ENCODE assay signal across 22 cellular contexts in genomic region chrX:154440623-154441357, GRCh38. TPM values are rescaled to one million over a fixed set of nuclear protein-coding genes. Genes with fewer than 3 reads are reported as not detected.
DNase-seq lines count a peak whose midpoint lies in the region; ATAC-seq, FAIRE-seq and TF ChIP-seq lines count a peak whose summit lies in the region.
"Had no signal": no experiment of that assay in that cellular context is flagged by ENCODE, and none has a peak within 500 bp of the region (broad histone marks: within the 10 kb centered on the region; RNA-seq: fewer than 3 reads in every experiment).

No MANE protein-coding gene starts in this region.

- H3K9me3 ChIP-seq in HepG2 (ENCODE audit: low read length) (no peaks in the 10 kb centered on the region), right lobe of liver (no peaks in the 10 kb centered on the region)
- no peaks in the 10 kb centered on the region for H3K9me3 ChIP-seq in effector memory CD4-positive, alpha-beta T cell (ENCODE audit: control insufficient read depth, low read length)
- H3K9me3 ChIP-seq: SJSA1 had no signal

- no peak overlapping the region for H3K9ac ChIP-seq in HepG2 (ENCODE audit: insufficient read depth, low read depth, low read length)
- H3K9ac ChIP-seq: KMS-11 had no signal

- TF ChIP-seq EP300 in HepG2 (IDR thresholded peaks at IDR 0.05; ENCODE audit: low read depth in 2 of 2, low read length in 2 of 2) (no peak), HepG2 (CRISPR knock-in tag; IDR thresholded peaks at IDR 0.05; ENCODE audit: borderline replicate concordance) (no peak)

- H3K4me3 ChIP-seq in HepG2 (replicated peaks in 1 of 3; ENCODE audit: insufficient read depth in 1 of 3, low read depth in 2 of 3, low read length in 3 of 3): no peak overlapping the region
- H3K4me3 ChIP-seq in right lobe of liver: no peak overlapping the region
- H3K4me3 ChIP-seq in effector memory CD4-positive, alpha-beta T cell (ENCODE audit: insufficient read depth, low read depth, low read length, poor library complexity, severe bottlenecking): no peak overlapping the region
- H3K4me3 ChIP-seq: SJSA1 had no signal

- H3K79me2 ChIP-seq in HepG2 (ENCODE audit: insufficient read depth, low read length): peaks cover 16% of the 10 kb centered on the region

- peaks cover 27% of the 10 kb centered on the region for H3K4me1 Mint-ChIP-seq in activated CD4-positive, alpha-beta memory T cell treated with anti-CD3 and anti-CD28 coated beads for 36 hours (ENCODE audit: low read depth)

- ATAC-seq in HepG2 (no peak), right lobe of liver (no peak)
- ATAC-seq: Panc1 had no signal

- H2AFZ ChIP-seq in HepG2 (ENCODE audit: low read length): no peak overlapping the region

- in situ Hi-C loops in HepG2 (cut with HindIII; ENCODE audit: extremely low pct_ligation_motif_present, low pct_unique_long_range_greater_than_20kb): no loop called here

- no peaks in the 10 kb centered on the region for H3K9me3 Mint-ChIP-seq in activated CD4-positive, alpha-beta memory T cell treated with anti-CD3 and anti-CD28 coated beads for 36 hours

- no peak overlapping the region for H3K4me3 Mint-ChIP-seq in activated CD4-positive, alpha-beta memory T cell treated with anti-CD3 and anti-CD28 coated beads for 36 hours

- no peak for FAIRE-seq in HepG2 (lab: Jason Lieb, UNC)

- H3K36me3 ChIP-seq in HepG2 (replicated peaks in 1 of 2; ENCODE audit: control insufficient read depth in 1 of 2, insufficient read depth in 2 of 2, low read length in 2 of 2) (peaks cover 0 to 2% of the 10 kb centered on the region in 2 experiments; a peak in 3 of 5 replicates), right lobe of liver (no peaks in the 10 kb centered on the region)
- peaks cover 2% of the 10 kb centered on the region for H3K36me3 ChIP-seq in effector memory CD4-positive, alpha-beta T cell (ENCODE audit: control insufficient read depth, insufficient read depth, low read length)

- H4K20me1 ChIP-seq in HepG2 (ENCODE audit: insufficient read depth, low read length): no peaks in the 10 kb centered on the region

- no peaks in the 10 kb centered on the region for H3K27me3 Mint-ChIP-seq in activated CD4-positive, alpha-beta memory T cell treated with anti-CD3 and anti-CD28 coated beads for 36 hours

- H3K4me1 ChIP-seq in HepG2 (ENCODE audit: insufficient read depth, low read length) (peaks cover 19% of the 10 kb centered on the region), right lobe of liver (peaks cover 0 to 4% (median 0%) of the 10 kb centered on the region in 4 donors)
- peaks cover 29% of the 10 kb centered on the region for H3K4me1 ChIP-seq in effector memory CD4-positive, alpha-beta T cell (ENCODE audit: control insufficient read depth, insufficient read depth, low read length, poor library complexity, severe bottlenecking)

- no TSS peak for BruUV-seq in HepG2 (replicated peaks; lab: Mats Ljungman, UMichigan)

- intact Hi-C loops in HepG2 (cut with micrococcal nuclease; ENCODE audit: unreplicated experiment) (no loop called here), right lobe of liver (cut with DNase I) (no loop called here)
- intact Hi-C loops in activated CD4-positive, alpha-beta memory T cell treated with anti-CD3 and anti-CD28 coated beads for 36 hours (cut with micrococcal nuclease): loop anchor here (5.0 kb wide), 1 partner anchor 37 kb away; the partner anchor contains the start of gene LAGE3

- CTCF ChIA-PET in HepG2 (lab: Yijun Ruan, JAX; ENCODE audit: low intra/inter-chr PET ratio, low total read pairs): no interaction called here
- CTCF ChIA-PET in activated CD4-positive, alpha-beta memory T cell treated with anti-CD3 and anti-CD28 coated beads for 36 hours (lab: Charles Lee): no interaction called here
- CTCF ChIA-PET in GM10248 (lab: Yijun Ruan, JAX): interaction anchor here (1.3 kb wide), 1 partner anchor 61 kb away, joined by 3 read pairs; no protein-coding TSS in a partner anchor

- no peak overlapping the region for H3K4me2 ChIP-seq in HepG2 (ENCODE audit: low read depth, low read length)
- H3K4me2 ChIP-seq: KMS-11 had no signal

- peaks cover 24% of the 10 kb centered on the region for H3K36me3 Mint-ChIP-seq in activated CD4-positive, alpha-beta memory T cell treated with anti-CD3 and anti-CD28 coated beads for 36 hours

- TF ChIP-seq CTCF in HepG2 (CRISPR knock-in tag; IDR thresholded peaks at IDR 0.05): no peak
- TF ChIP-seq CTCF in right lobe of liver (IDR thresholded peaks at IDR 0.05): no peak
- TF ChIP-seq CTCF in GM10248 (IDR thresholded peaks at IDR 0.05; ENCODE audit: control extremely low read depth, extremely low read depth, low read depth, missing control alignments): no peak

- no peak for TF ChIP-seq POLR2A in HepG2 (IDR thresholded peaks at IDR 0.05; ENCODE audit: insufficient read depth in 1 of 2, low read depth in 2 of 2, low read length in 2 of 2)
- TF ChIP-seq POLR2A in right lobe of liver (IDR thresholded peaks at IDR 0.05): no peak

- H3K27ac Mint-ChIP-seq in activated CD4-positive, alpha-beta memory T cell treated with anti-CD3 and anti-CD28 coated beads for 36 hours: peak overlapping the region; percentile 19

- H3K27ac ChIP-seq in HepG2 (ENCODE audit: extremely low read length, insufficient read depth, low read length) (no peak overlapping the region), right lobe of liver (no peak overlapping the region)
- peak overlapping the region; percentile 25 for H3K27ac ChIP-seq in effector memory CD4-positive, alpha-beta T cell (ENCODE audit: insufficient read depth, low read length, poor library complexity, severe bottlenecking)
- H3K27ac ChIP-seq: KMS-11, SJSA1 had no signal

- no peak for DNase-seq in HepG2 (ENCODE audit: low spot score)
- DNase-seq in right lobe of liver: no peak
- no peak for DNase-seq in activated CD4-positive, alpha-beta memory T cell treated with anti-CD3 and anti-CD28 coated beads for 36 hours
- DNase-seq in effector memory CD4-positive, alpha-beta T cell: no peak
- no peak for DNase-seq in RKO (ENCODE audit: low spot score)
- DNase-seq in SHP77 (lab: John Stamatoyannopoulos, UW): no peak
- no peak for DNase-seq in GM10248 (ENCODE audit: extremely low spot score)
- no peak for DNase-seq in superior temporal gyrus (ENCODE audit: extremely low spot score)
- DNase-seq: AML-193, COR-L47, DMS79, H7, NCI-H1092 treated with DMSO at 0.1 percent for 48 hours, NCI-H146, NCI-H2029 treated with DMSO at 0.1 percent for 48 hours, NCI-H2171, NCI-H345, NCI-H524, NCI-H774 had no signal

- 97% methylated on average over 6 of the region's 17 CpGs for WGBS in HepG2 (ENCODE audit: low lambda C conversion rate)
- WGBS in right lobe of liver (ENCODE audit: insufficient coverage, low coverage, low lambda C conversion rate, missing lambda C conversion rate): 71% methylated on average over 8 of the region's 17 CpGs

- POLR2A ChIA-PET in HepG2 (lab: Yijun Ruan, JAX): no interaction called here
- POLR2A ChIA-PET in activated CD4-positive, alpha-beta memory T cell treated with anti-CD3 and anti-CD28 coated beads for 36 hours (lab: Charles Lee): no interaction called here
- POLR2A ChIA-PET in GM10248 (lab: Yijun Ruan, JAX): no interaction called here

- no peak for TF ChIP-seq RAD21 in HepG2 (CRISPR knock-in tag; IDR thresholded peaks at IDR 0.05)

- no peaks in the 10 kb centered on the region for H3K27me3 ChIP-seq in HepG2 (ENCODE audit: control insufficient read depth in 1 of 2, insufficient read depth in 2 of 2, low read length in 2 of 2)
- no peaks in the 10 kb centered on the region for H3K27me3 ChIP-seq in right lobe of liver
- H3K27me3 ChIP-seq in effector memory CD4-positive, alpha-beta T cell (replicated peaks; ENCODE audit: control insufficient read depth, insufficient read depth, low read length, poor library complexity, severe bottlenecking): no peaks in the 10 kb centered on the region
- H3K27me3 ChIP-seq: SJSA1 had no signal

RNA-seq across cellular contexts. Expression of gene FAM50A, which starts 3.2 kb away (rescaled TPM):
- 19.5 and 30.7 TPM in 2 replicates for total RNA-seq in HepG2 (2016; rRNA removed; fragmentation: Illumina TruSeq; extraction: Trizol)
- 18.5 and 19.1 TPM in 2 replicates for total RNA-seq in HepG2 (2016; cell fraction: cytosol; rRNA removed; fragmentation: Illumina TruSeq; extraction: Trizol; ENCODE audit: low read depth)
- 17.1 and 33.9 TPM in 2 replicates for total RNA-seq in HepG2 (2016; cell fraction: insoluble cytoplasmic fraction; rRNA removed; fragmentation: Illumina TruSeq; extraction: Trizol)
- 22.2 and 22.4 TPM in 2 replicates for total RNA-seq in HepG2 (2016; cell fraction: membrane; rRNA removed; fragmentation: Illumina TruSeq; extraction: Trizol)
- total RNA-seq in HepG2 (2016; cell fraction: nucleus; rRNA removed; fragmentation: Illumina TruSeq; extraction: Trizol): 17.3 and 21.6 TPM in 2 replicates
- 40.7 and 51.1 TPM in 2 replicates for polyA plus RNA-seq in HepG2 (2011; rRNA removed)
- 36.0 and 37.8 TPM in 2 replicates for polyA plus RNA-seq in HepG2 (2011; cell fraction: cytosol; rRNA removed)
- polyA plus RNA-seq in HepG2 (2011; cell fraction: nucleus; rRNA removed): 122 and 133 TPM in 2 replicates
- polyA plus RNA-seq in HepG2 (2012): 33.3 and 62.2 TPM in 2 replicates
- polyA plus RNA-seq in HepG2 (2016; cell fraction: cytosol; fragmentation: Illumina TruSeq; extraction: Trizol; ENCODE audit: low read depth): 26.4 and 26.9 TPM in 2 replicates
- polyA plus RNA-seq in HepG2 (2016; cell fraction: insoluble cytoplasmic fraction; fragmentation: Illumina TruSeq; extraction: Trizol; ENCODE audit: low read depth): 31.3 and 33.6 TPM in 2 replicates
- 24.8 and 24.9 TPM in 2 replicates for polyA plus RNA-seq in HepG2 (2016; cell fraction: membrane; fragmentation: Illumina TruSeq; extraction: Trizol; ENCODE audit: low read depth)
- 55.5 and 66.5 TPM in 2 replicates for polyA plus RNA-seq in HepG2 (2016; cell fraction: nucleus; fragmentation: Illumina TruSeq; extraction: Trizol; ENCODE audit: insufficient read depth, low read depth)
- polyA minus RNA-seq in HepG2 (2011; rRNA and poly(A)+ RNA removed; ENCODE audit: low replicate concordance): 21.9 and 63.3 TPM in 2 replicates
- 11.7 and 12.1 TPM in 2 replicates for polyA minus RNA-seq in HepG2 (2011; cell fraction: cytosol; rRNA and poly(A)+ RNA removed)
- 22.7 and 43.5 TPM in 2 replicates for polyA minus RNA-seq in HepG2 (2011; cell fraction: nucleus; rRNA and poly(A)+ RNA removed)
- total RNA-seq in right lobe of liver: 10 to 100 TPM; 19.2 to 36.8 (median 21.9) TPM
- 10 to 100 TPM; 61.1 to 61.9 TPM for total RNA-seq in activated CD4-positive, alpha-beta memory T cell treated with anti-CD3 and anti-CD28 coated beads for 36 hours

RNA-seq across cellular contexts. Expression of gene GDI1, which starts 3.8 kb away (rescaled TPM):
- 10.9 and 17.4 TPM in 2 replicates for total RNA-seq in HepG2 (2016; rRNA removed; fragmentation: Illumina TruSeq; extraction: Trizol)
- 3.6 and 5.6 TPM in 2 replicates for total RNA-seq in HepG2 (2016; cell fraction: cytosol; rRNA removed; fragmentation: Illumina TruSeq; extraction: Trizol; ENCODE audit: low read depth)
- total RNA-seq in HepG2 (2016; cell fraction: insoluble cytoplasmic fraction; rRNA removed; fragmentation: Illumina TruSeq; extraction: Trizol): 8.9 and 16.8 TPM in 2 replicates
- 7.5 and 7.6 TPM in 2 replicates for total RNA-seq in HepG2 (2016; cell fraction: membrane; rRNA removed; fragmentation: Illumina TruSeq; extraction: Trizol)
- 13.9 and 15.7 TPM in 2 replicates for total RNA-seq in HepG2 (2016; cell fraction: nucleus; rRNA removed; fragmentation: Illumina TruSeq; extraction: Trizol)
- 105 and 124 TPM in 2 replicates for polyA plus RNA-seq in HepG2 (2011; rRNA removed)
- 60.1 and 62.5 TPM in 2 replicates for polyA plus RNA-seq in HepG2 (2011; cell fraction: cytosol; rRNA removed)
- polyA plus RNA-seq in HepG2 (2011; cell fraction: nucleus; rRNA removed): 582 and 608 TPM in 2 replicates
- polyA plus RNA-seq in HepG2 (2012): 57.4 and 84.6 TPM in 2 replicates
- polyA plus RNA-seq in HepG2 (2016; cell fraction: cytosol; fragmentation: Illumina TruSeq; extraction: Trizol; ENCODE audit: low read depth): 3.7 and 4.3 TPM in 2 replicates
- 14.7 and 19.8 TPM in 2 replicates for polyA plus RNA-seq in HepG2 (2016; cell fraction: insoluble cytoplasmic fraction; fragmentation: Illumina TruSeq; extraction: Trizol; ENCODE audit: low read depth)
- 8.3 and 8.4 TPM in 2 replicates for polyA plus RNA-seq in HepG2 (2016; cell fraction: membrane; fragmentation: Illumina TruSeq; extraction: Trizol; ENCODE audit: low read depth)
- 82.9 and 93.3 TPM in 2 replicates for polyA plus RNA-seq in HepG2 (2016; cell fraction: nucleus; fragmentation: Illumina TruSeq; extraction: Trizol; ENCODE audit: insufficient read depth, low read depth)
- polyA minus RNA-seq in HepG2 (2011; rRNA and poly(A)+ RNA removed; ENCODE audit: low replicate concordance): 62.2 and 71.5 TPM in 2 replicates
- polyA minus RNA-seq in HepG2 (2011; cell fraction: cytosol; rRNA and poly(A)+ RNA removed): 25.7 and 26.8 TPM in 2 replicates
- polyA minus RNA-seq in HepG2 (2011; cell fraction: nucleus; rRNA and poly(A)+ RNA removed): 94.9 and 97.9 TPM in 2 replicates
- total RNA-seq in right lobe of liver: 10 to 100 TPM; 26.8 to 37.7 (median 30.9) TPM
- 100 to 1,000 TPM; 119 to 121 TPM for total RNA-seq in activated CD4-positive, alpha-beta memory T cell treated with anti-CD3 and anti-CD28 coated beads for 36 hours

RNA-seq across cellular contexts. Expression of gene ATP6AP1, which starts 12.3 kb away (rescaled TPM):
- total RNA-seq in HepG2 (2016; rRNA removed; fragmentation: Illumina TruSeq; extraction: Trizol) (23.1 and 56.7 TPM in 2 replicates), right lobe of liver (10 to 100 TPM; 26.5 to 41.4 (median 32.4) TPM)
- 11.1 and 12.5 TPM in 2 replicates for total RNA-seq in HepG2 (2016; cell fraction: cytosol; rRNA removed; fragmentation: Illumina TruSeq; extraction: Trizol; ENCODE audit: low read depth)
- total RNA-seq in HepG2 (2016; cell fraction: insoluble cytoplasmic fraction; rRNA removed; fragmentation: Illumina TruSeq; extraction: Trizol): 18.3 and 57.2 TPM in 2 replicates
- 19.9 and 20.2 TPM in 2 replicates for total RNA-seq in HepG2 (2016; cell fraction: membrane; rRNA removed; fragmentation: Illumina TruSeq; extraction: Trizol)
- 51.0 and 62.6 TPM in 2 replicates for total RNA-seq in HepG2 (2016; cell fraction: nucleus; rRNA removed; fragmentation: Illumina TruSeq; extraction: Trizol)
- polyA plus RNA-seq in HepG2 (2011; rRNA removed): 110 and 142 TPM in 2 replicates
- polyA plus RNA-seq in HepG2 (2011; cell fraction: cytosol; rRNA removed): 147 and 160 TPM in 2 replicates
- polyA plus RNA-seq in HepG2 (2011; cell fraction: nucleus; rRNA removed): 101 and 106 TPM in 2 replicates
- 83.1 and 96.9 TPM in 2 replicates for polyA plus RNA-seq in HepG2 (2012)
- 20.5 and 22.7 TPM in 2 replicates for polyA plus RNA-seq in HepG2 (2016; cell fraction: cytosol; fragmentation: Illumina TruSeq; extraction: Trizol; ENCODE audit: low read depth)
- 31.3 and 34.5 TPM in 2 replicates for polyA plus RNA-seq in HepG2 (2016; cell fraction: insoluble cytoplasmic fraction; fragmentation: Illumina TruSeq; extraction: Trizol; ENCODE audit: low read depth)
- 23.2 and 27.2 TPM in 2 replicates for polyA plus RNA-seq in HepG2 (2016; cell fraction: membrane; fragmentation: Illumina TruSeq; extraction: Trizol; ENCODE audit: low read depth)
- 127 and 134 TPM in 2 replicates for polyA plus RNA-seq in HepG2 (2016; cell fraction: nucleus; fragmentation: Illumina TruSeq; extraction: Trizol; ENCODE audit: insufficient read depth, low read depth)
- 142 and 210 TPM in 2 replicates for polyA minus RNA-seq in HepG2 (2011; rRNA and poly(A)+ RNA removed; ENCODE audit: low replicate concordance)
- 79.7 and 100 TPM in 2 replicates for polyA minus RNA-seq in HepG2 (2011; cell fraction: cytosol; rRNA and poly(A)+ RNA removed)
- polyA minus RNA-seq in HepG2 (2011; cell fraction: nucleus; rRNA and poly(A)+ RNA removed): 19.4 and 25.6 TPM in 2 replicates
- 10 to 100 TPM; 30.8 to 31.6 TPM for total RNA-seq in activated CD4-positive, alpha-beta memory T cell treated with anti-CD3 and anti-CD28 coated beads for 36 hours

RNA-seq across cellular contexts. Expression of gene PLXNA3, which starts 17.3 kb away (rescaled TPM):
- 0.90 and 5.8 TPM in 2 replicates for total RNA-seq in HepG2 (2016; rRNA removed; fragmentation: Illumina TruSeq; extraction: Trizol)
- total RNA-seq in HepG2 (2016; cell fraction: cytosol; rRNA removed; fragmentation: Illumina TruSeq; extraction: Trizol; ENCODE audit: low read depth): 1.4 and 2.4 TPM in 2 replicates
- 1.5 and 4.7 TPM in 2 replicates for total RNA-seq in HepG2 (2016; cell fraction: insoluble cytoplasmic fraction; rRNA removed; fragmentation: Illumina TruSeq; extraction: Trizol)
- 1.5 and 2.0 TPM in 2 replicates for total RNA-seq in HepG2 (2016; cell fraction: membrane; rRNA removed; fragmentation: Illumina TruSeq; extraction: Trizol)
- 5.8 and 9.4 TPM in 2 replicates for total RNA-seq in HepG2 (2016; cell fraction: nucleus; rRNA removed; fragmentation: Illumina TruSeq; extraction: Trizol)
- polyA plus RNA-seq in HepG2 (2011; rRNA removed): 20.6 and 26.3 TPM in 2 replicates
- 5.3 and 6.9 TPM in 2 replicates for polyA plus RNA-seq in HepG2 (2011; cell fraction: cytosol; rRNA removed)
- polyA plus RNA-seq in HepG2 (2011; cell fraction: nucleus; rRNA removed): 197 and 290 TPM in 2 replicates
- 15.1 and 20.7 TPM in 2 replicates for polyA plus RNA-seq in HepG2 (2012)
- 0.36 and 0.64 TPM in 2 replicates for polyA plus RNA-seq in HepG2 (2016; cell fraction: cytosol; fragmentation: Illumina TruSeq; extraction: Trizol; ENCODE audit: low read depth)
- 2.1 and 4.1 TPM in 2 replicates for polyA plus RNA-seq in HepG2 (2016; cell fraction: insoluble cytoplasmic fraction; fragmentation: Illumina TruSeq; extraction: Trizol; ENCODE audit: low read depth)
- 1.6 and 2.6 TPM in 2 replicates for polyA plus RNA-seq in HepG2 (2016; cell fraction: membrane; fragmentation: Illumina TruSeq; extraction: Trizol; ENCODE audit: low read depth)
- polyA plus RNA-seq in HepG2 (2016; cell fraction: nucleus; fragmentation: Illumina TruSeq; extraction: Trizol; ENCODE audit: insufficient read depth, low read depth): 56.9 and 70.7 TPM in 2 replicates
- polyA minus RNA-seq in HepG2 (2011; rRNA and poly(A)+ RNA removed; ENCODE audit: low replicate concordance): 13.0 and 37.1 TPM in 2 replicates
- polyA minus RNA-seq in HepG2 (2011; cell fraction: cytosol; rRNA and poly(A)+ RNA removed): 7.5 and 14.2 TPM in 2 replicates
- polyA minus RNA-seq in HepG2 (2011; cell fraction: nucleus; rRNA and poly(A)+ RNA removed): 36.8 and 42.5 TPM in 2 replicates
- 10 to 100 TPM in 1 of 6 experiments, 1 to 10 TPM in 5; 1.3 to 22.8 (median 2.6) TPM for total RNA-seq in right lobe of liver
- 10 to 100 TPM; 33.7 to 35.2 TPM for total RNA-seq in activated CD4-positive, alpha-beta memory T cell treated with anti-CD3 and anti-CD28 coated beads for 36 hours

RNA-seq across cellular contexts. Expression of gene TAFAZZIN, which starts 29.5 kb away (rescaled TPM):
- total RNA-seq in HepG2 (2016; rRNA removed; fragmentation: Illumina TruSeq; extraction: Trizol) (6.3 and 16.8 TPM in 2 replicates), right lobe of liver (10 to 100 TPM; 12.6 to 23.0 (median 17.3) TPM)
- total RNA-seq in HepG2 (2016; cell fraction: cytosol; rRNA removed; fragmentation: Illumina TruSeq; extraction: Trizol; ENCODE audit: low read depth): 5.9 and 8.5 TPM in 2 replicates
- total RNA-seq in HepG2 (2016; cell fraction: insoluble cytoplasmic fraction; rRNA removed; fragmentation: Illumina TruSeq; extraction: Trizol): 4.8 and 17.3 TPM in 2 replicates
- 5.5 and 6.3 TPM in 2 replicates for total RNA-seq in HepG2 (2016; cell fraction: membrane; rRNA removed; fragmentation: Illumina TruSeq; extraction: Trizol)
- 17.9 and 26.2 TPM in 2 replicates for total RNA-seq in HepG2 (2016; cell fraction: nucleus; rRNA removed; fragmentation: Illumina TruSeq; extraction: Trizol)
- polyA plus RNA-seq in HepG2 (2011; rRNA removed): 27.9 and 30.9 TPM in 2 replicates
- polyA plus RNA-seq in HepG2 (2011; cell fraction: cytosol; rRNA removed): 8.7 and 11.6 TPM in 2 replicates
- polyA plus RNA-seq in HepG2 (2011; cell fraction: nucleus; rRNA removed): 281 and 287 TPM in 2 replicates
- polyA plus RNA-seq in HepG2 (2012): 16.8 and 21.1 TPM in 2 replicates
- 2.5 and 2.9 TPM in 2 replicates for polyA plus RNA-seq in HepG2 (2016; cell fraction: cytosol; fragmentation: Illumina TruSeq; extraction: Trizol; ENCODE audit: low read depth)
- 5.3 and 7.9 TPM in 2 replicates for polyA plus RNA-seq in HepG2 (2016; cell fraction: insoluble cytoplasmic fraction; fragmentation: Illumina TruSeq; extraction: Trizol; ENCODE audit: low read depth)
- polyA plus RNA-seq in HepG2 (2016; cell fraction: membrane; fragmentation: Illumina TruSeq; extraction: Trizol; ENCODE audit: low read depth): 4.2 and 4.6 TPM in 2 replicates
- 70.8 TPM in 2 replicates for polyA plus RNA-seq in HepG2 (2016; cell fraction: nucleus; fragmentation: Illumina TruSeq; extraction: Trizol; ENCODE audit: insufficient read depth, low read depth)
- polyA minus RNA-seq in HepG2 (2011; rRNA and poly(A)+ RNA removed; ENCODE audit: low replicate concordance): 16.6 and 35.2 TPM in 2 replicates
- 7.0 and 7.2 TPM in 2 replicates for polyA minus RNA-seq in HepG2 (2011; cell fraction: cytosol; rRNA and poly(A)+ RNA removed)
- 23.2 and 28.2 TPM in 2 replicates for polyA minus RNA-seq in HepG2 (2011; cell fraction: nucleus; rRNA and poly(A)+ RNA removed)
- total RNA-seq in activated CD4-positive, alpha-beta memory T cell treated with anti-CD3 and anti-CD28 coated beads for 36 hours: 10 to 100 TPM; 58.6 to 66.4 TPM
